30 cellular contexts compared by ENCODE assay signal in the genomic region with DNA sequence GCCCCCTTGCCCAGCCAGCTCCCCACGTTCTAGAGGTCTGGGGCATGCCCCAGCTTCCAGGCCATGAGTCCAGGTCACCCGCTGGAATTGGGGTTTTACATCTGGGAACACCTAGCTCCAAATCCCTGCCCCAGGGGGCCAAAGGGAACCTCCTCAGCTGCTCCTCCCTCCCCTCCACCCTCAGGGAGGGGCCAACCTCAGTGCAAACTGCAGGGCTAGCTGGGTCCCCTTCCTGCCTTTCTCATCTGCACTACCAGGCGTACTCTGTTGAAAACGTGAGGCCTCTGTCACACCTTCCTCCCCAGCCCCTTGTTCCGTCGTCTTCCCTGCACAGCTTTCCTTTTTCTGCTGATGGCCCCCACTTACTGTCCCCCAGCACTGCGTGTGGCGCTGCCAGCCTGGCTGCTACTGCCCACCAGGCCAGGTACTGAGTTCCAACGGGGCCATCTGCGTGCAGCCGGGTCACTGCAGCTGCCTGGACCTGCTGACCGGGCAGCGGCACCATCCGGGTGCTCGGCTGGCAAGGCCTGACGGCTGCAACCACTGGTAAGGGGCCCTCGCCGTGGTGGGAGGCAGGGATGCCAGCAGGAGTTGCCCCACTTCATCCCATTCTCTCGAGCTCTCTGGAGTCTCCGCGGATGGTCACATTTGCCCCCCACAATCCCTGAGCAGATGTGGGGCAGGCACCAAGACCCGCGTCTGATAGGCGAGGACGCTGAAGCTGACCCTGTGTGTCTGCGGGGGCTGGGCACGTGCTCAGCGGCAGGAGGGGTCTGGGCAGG.
"Had no signal": no experiment of that assay in that cellular context is flagged by ENCODE, and none has a peak within 500 bp of the region (broad histone marks: within the 10 kb centered on the region; RNA-seq: fewer than 3 reads in every experiment).

No MANE protein-coding gene starts in this region.

- H3K36me3 Mint-ChIP-seq: activated naive CD4-positive, alpha-beta T cell treated with anti-CD3 and anti-CD28 coated beads, Interleukin-2, amount 50 U/mL, for 72 hours had no signal

- H3K27ac Mint-ChIP-seq: activated CD4-positive, alpha-beta memory T cell treated with anti-CD3 and anti-CD28 coated beads, Interleukin-2, amount 10 ng/mL, durations not matched to agents 7 days and 5 days; activated naive CD4-positive, alpha-beta T cell treated with anti-CD3 and anti-CD28 coated beads for 36 hours; activated naive CD4-positive, alpha-beta T cell treated with anti-CD3 and anti-CD28 coated beads, Interleukin-2, amount 50 U/mL, for 72 hours; activated T-cell treated with anti-CD3 and anti-CD28 coated beads, Interleukin-2, amount 50 U/mL, for 24 hours had no signal

- H3K4me1 ChIP-seq: adrenal gland, body of pancreas, breast epithelium had no signal

- H3K4me3 ChIP-seq: adrenal gland, body of pancreas, breast epithelium, MG63, PC-9 had no signal

- H3K9me3 ChIP-seq: adrenal gland, body of pancreas, breast epithelium, MG63 had no signal

- ATAC-seq: activated naive CD4-positive, alpha-beta T cell treated with anti-CD3 and anti-CD28 coated beads, Interleukin-2, amount 50 U/mL, for 72 hours; body of pancreas had no signal

- H3K36me3 ChIP-seq: adrenal gland, breast epithelium, MG63, WERI-Rb-1 had no signal

- H3K27me3 ChIP-seq: body of pancreas, breast epithelium, MG63 had no signal

- H3K4me1 Mint-ChIP-seq: activated CD4-positive, alpha-beta memory T cell treated with anti-CD3 and anti-CD28 coated beads, Interleukin-2, amount 10 ng/mL, durations not matched to agents 7 days and 5 days had no signal

- H3K9me3 Mint-ChIP-seq: activated CD4-positive, alpha-beta memory T cell treated with anti-CD3 and anti-CD28 coated beads, Interleukin-2, amount 10 ng/mL, durations not matched to agents 7 days and 5 days; activated naive CD4-positive, alpha-beta T cell treated with anti-CD3 and anti-CD28 coated beads for 36 hours; activated naive CD4-positive, alpha-beta T cell treated with anti-CD3 and anti-CD28 coated beads, Interleukin-2, amount 50 U/mL, for 72 hours; activated T-cell treated with anti-CD3 and anti-CD28 coated beads, Interleukin-2, amount 50 U/mL, for 24 hours had no signal

- H3K27ac ChIP-seq: adrenal gland, body of pancreas, breast epithelium, PC-9, WERI-Rb-1 had no signal

- H3K4me3 Mint-ChIP-seq: activated CD4-positive, alpha-beta memory T cell treated with anti-CD3 and anti-CD28 coated beads, Interleukin-2, amount 10 ng/mL, durations not matched to agents 7 days and 5 days; activated naive CD4-positive, alpha-beta T cell treated with anti-CD3 and anti-CD28 coated beads for 36 hours; activated T-cell treated with anti-CD3 and anti-CD28 coated beads, Interleukin-2, amount 50 U/mL, for 24 hours had no signal

- DNase-seq: activated CD4-positive, alpha-beta memory T cell treated with anti-CD3 and anti-CD28 coated beads, Interleukin-2, amount 10 ng/mL, durations not matched to agents 7 days and 5 days; activated CD4-positive, alpha-beta T cell treated with anti-CD3 and anti-CD28 coated beads for 1 hour; activated CD4-positive, alpha-beta T cell treated with anti-CD3 and anti-CD28 coated beads for 48 hours; activated CD4-positive, CD25-positive, alpha-beta regulatory T cell; activated gamma-delta T cell treated with Interleukin-2 at 50 U/mL for 16 hours; activated naive CD4-positive, alpha-beta T cell treated with anti-CD3 and anti-CD28 coated beads for 36 hours; activated T-cell treated with anti-CD3 and anti-CD28 coated beads, Interleukin-2, amount 50 U/mL, for 24 hours; adrenal gland; body of pancreas; Karpas-422; KBM-7; MG63; NCI-H1048; NCI-H1436 treated with DMSO at 0.1 percent for 48 hours; NCI-H1694 treated with DMSO at 0.1 percent for 48 hours; NCI-H2029; NCI-H2171; NCI-H510A; NCI-H526; NCI-H748 treated with DMSO at 0.1 percent for 48 hours; NK-92 treated with Interleukin-12 subunit alpha and Interleukin-12 subunit beta, amount 100 ng/mL, for 24 hours; PC-9; Right ventricle myocardium superior; SW 1271; T-helper 1 cell; T-helper 2 cell; T1000; WERI-Rb-1 had no signal

- H3K27me3 Mint-ChIP-seq: activated CD4-positive, alpha-beta memory T cell treated with anti-CD3 and anti-CD28 coated beads, Interleukin-2, amount 10 ng/mL, durations not matched to agents 7 days and 5 days; activated T-cell treated with anti-CD3 and anti-CD28 coated beads, Interleukin-2, amount 50 U/mL, for 24 hours had no signal
